21 cellular contexts compared by ENCODE assay signal in the genomic region with DNA sequence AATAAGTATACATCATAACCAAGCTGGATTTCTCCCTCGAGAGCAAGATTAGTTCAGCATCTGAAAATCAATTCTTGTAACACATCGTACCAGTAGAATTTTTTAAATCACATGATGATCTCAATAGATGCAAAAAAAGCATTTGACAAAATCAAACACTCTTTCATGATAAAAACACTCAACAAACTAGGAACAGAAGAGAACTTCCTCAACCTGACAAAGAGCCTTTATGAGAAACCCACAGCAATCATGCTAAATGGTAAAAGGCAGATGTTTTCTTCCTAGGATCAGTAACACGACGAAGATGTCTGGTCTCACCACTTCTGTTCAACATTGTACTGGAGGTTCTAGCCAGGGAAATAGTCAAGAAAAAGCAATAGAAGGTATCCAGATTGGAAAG. TPM values are rescaled to one million over a fixed set of nuclear protein-coding genes. Genes with fewer than 3 reads are reported as not detected.
DNase-seq lines count a peak whose midpoint lies in the region; ATAC-seq and TF ChIP-seq lines count a peak whose summit lies in the region.
"Had no signal": no experiment of that assay in that cellular context is flagged by ENCODE, and none has a peak within 500 bp of the region (broad histone marks: within the 10 kb centered on the region; RNA-seq: fewer than 3 reads in every experiment).

No MANE protein-coding gene starts in this region.

- no peak for TF ChIP-seq CTCF in lower lobe of right lung (IDR thresholded peaks at IDR 0.05)

- POLR2A ChIA-PET in naive thymus-derived CD8-positive, alpha-beta T cell (lab: Charles Lee): interaction anchor here (17.5 kb wide), 1 partner anchor 45 kb away, joined by 631 read pairs; the partner anchor contains the start of gene IL10RA

- no peak overlapping the region for H3K4me3 Mint-ChIP-seq in activated CD8-positive, alpha-beta memory T cell treated with anti-CD3 and anti-CD28 coated beads, Interleukin-2, amount 10 ng/mL, durations not matched to agents 7 days and 5 days
- peak overlapping the region; percentile 21 for H3K4me3 Mint-ChIP-seq in activated naive CD8-positive, alpha-beta T cell
- peak overlapping the region in 9 of 10 donors; percentile 0 to 72 (median 42) for H3K4me3 Mint-ChIP-seq in naive thymus-derived CD8-positive, alpha-beta T cell
- H3K4me3 Mint-ChIP-seq: type B pancreatic cell had no signal

- H3K27me3 ChIP-seq in lower lobe of right lung (ENCODE audit: low read depth): peaks cover 7% of the 10 kb centered on the region
- H3K27me3 ChIP-seq: BLaER1 had no signal

- peaks cover 86% of the 10 kb centered on the region for H3K4me1 Mint-ChIP-seq in activated CD8-positive, alpha-beta memory T cell treated with anti-CD3 and anti-CD28 coated beads, Interleukin-2, amount 10 ng/mL, durations not matched to agents 7 days and 5 days
- H3K4me1 Mint-ChIP-seq in activated naive CD8-positive, alpha-beta T cell (ENCODE audit: low read depth): peaks cover 67% of the 10 kb centered on the region
- peaks cover 36 to 76% (median 70%) of the 10 kb centered on the region in 4 donors for H3K4me1 Mint-ChIP-seq in naive thymus-derived CD8-positive, alpha-beta T cell

- H3K4me1 ChIP-seq in lower lobe of right lung: no peaks in the 10 kb centered on the region
- H3K4me1 ChIP-seq: BLaER1 had no signal

- no peak for DNase-seq in activated CD8-positive, alpha-beta memory T cell treated with anti-CD3 and anti-CD28 coated beads, Interleukin-2, amount 10 ng/mL, durations not matched to agents 7 days and 5 days
- no peak for DNase-seq in activated CD8-positive, alpha-beta memory T cell treated with anti-CD3 and anti-CD28 coated beads for 24 hours
- DNase-seq in MV-4-11 (lab: John Stamatoyannopoulos, UW) (peak; percentile 6), AG08396 (ENCODE audit: low spot score) (no peak), lower lobe of right lung (no peak)
- DNase-seq in naive thymus-derived CD8-positive, alpha-beta T cell: peak in 3 of 10 donors; percentile 19 to 44 (median 31)
- DNase-seq in effector CD4-positive, alpha-beta T cell: no peak
- DNase-seq: mesendoderm; NCI-H1105 treated with DMSO at 0.1 percent for 48 hours; NCI-H2029 treated with DMSO at 0.1 percent for 48 hours; PC-3; right cardiac atrium; Right ventricle myocardium superior; stimulated activated CD4-positive, alpha-beta T cell treated with anti-CD3 and anti-CD28 coated beads, Interleukin-12 subunit alpha, Interleukin-12 subunit beta, amount 100 ng/mL, for 4 hours; stimulated activated CD4-positive, alpha-beta T cell treated with anti-CD3 and anti-CD28 coated beads, Interleukin-4, amount 100 ng/mL, for 4 hours had no signal

- CTCF ChIA-PET in activated CD8-positive, alpha-beta memory T cell treated with anti-CD3 and anti-CD28 coated beads, Interleukin-2, amount 10 ng/mL, durations not matched to agents 7 days and 5 days (lab: Charles Lee): interaction anchor here (1.6 to 2.3 kb wide), 2 partner anchors 11 to 27 kb away, joined by 5 to 7 read pairs; no protein-coding TSS in a partner anchor

- no peak overlapping the region for H3K4me3 ChIP-seq in lower lobe of right lung
- H3K4me3 ChIP-seq: BLaER1 had no signal

- intact Hi-C loops in lower lobe of right lung (cut with DNase I): no loop called here

- H3K9me3 ChIP-seq in lower lobe of right lung: no peaks in the 10 kb centered on the region
- H3K9me3 ChIP-seq: BLaER1 had no signal

- H3K36me3 ChIP-seq in lower lobe of right lung: no peaks in the 10 kb centered on the region
- H3K36me3 ChIP-seq: BLaER1 had no signal

- no peaks in the 10 kb centered on the region for H3K27me3 Mint-ChIP-seq in activated CD8-positive, alpha-beta memory T cell treated with anti-CD3 and anti-CD28 coated beads, Interleukin-2, amount 10 ng/mL, durations not matched to agents 7 days and 5 days
- no peaks in the 10 kb centered on the region for H3K27me3 Mint-ChIP-seq in activated naive CD8-positive, alpha-beta T cell
- no peaks in the 10 kb centered on the region for H3K27me3 Mint-ChIP-seq in naive thymus-derived CD8-positive, alpha-beta T cell

- no peak for ATAC-seq in activated CD8-positive, alpha-beta memory T cell treated with anti-CD3 and anti-CD28 coated beads, Interleukin-2, amount 10 ng/mL, durations not matched to agents 7 days and 5 days
- no peak for ATAC-seq in naive thymus-derived CD8-positive, alpha-beta T cell
- ATAC-seq in lower lobe of right lung: no peak
- ATAC-seq: PC-3, right cardiac atrium had no signal

- H3K27ac Mint-ChIP-seq in activated CD8-positive, alpha-beta memory T cell treated with anti-CD3 and anti-CD28 coated beads, Interleukin-2, amount 10 ng/mL, durations not matched to agents 7 days and 5 days: peak overlapping the region; percentile 78
- peak overlapping the region; percentile 76 for H3K27ac Mint-ChIP-seq in activated naive CD8-positive, alpha-beta T cell
- H3K27ac Mint-ChIP-seq in naive thymus-derived CD8-positive, alpha-beta T cell: peak overlapping the region; percentile 37 to 95 (median 76)
- H3K27ac Mint-ChIP-seq: type B pancreatic cell had no signal

- H3K27ac ChIP-seq in lower lobe of right lung: no peak overlapping the region
- H3K27ac ChIP-seq: BLaER1 had no signal

- H3K36me3 Mint-ChIP-seq in activated CD8-positive, alpha-beta memory T cell treated with anti-CD3 and anti-CD28 coated beads, Interleukin-2, amount 10 ng/mL, durations not matched to agents 7 days and 5 days: peaks cover 17% of the 10 kb centered on the region
- H3K36me3 Mint-ChIP-seq in activated naive CD8-positive, alpha-beta T cell: no peaks in the 10 kb centered on the region
- no peaks in the 10 kb centered on the region for H3K36me3 Mint-ChIP-seq in naive thymus-derived CD8-positive, alpha-beta T cell
- H3K36me3 Mint-ChIP-seq: type B pancreatic cell had no signal

- H3K9me3 Mint-ChIP-seq in activated CD8-positive, alpha-beta memory T cell treated with anti-CD3 and anti-CD28 coated beads, Interleukin-2, amount 10 ng/mL, durations not matched to agents 7 days and 5 days (ENCODE audit: low read depth): no peaks in the 10 kb centered on the region
- no peaks in the 10 kb centered on the region for H3K9me3 Mint-ChIP-seq in activated naive CD8-positive, alpha-beta T cell (ENCODE audit: low read depth)
- H3K9me3 Mint-ChIP-seq in naive thymus-derived CD8-positive, alpha-beta T cell: no peaks in the 10 kb centered on the region
- H3K9me3 Mint-ChIP-seq: type B pancreatic cell had no signal

RNA-seq across cellular contexts. Expression of gene TMPRSS4, which starts 34.1 kb away (rescaled TPM):
- total RNA-seq in activated CD8-positive, alpha-beta memory T cell treated with anti-CD3 and anti-CD28 coated beads, Interleukin-2, amount 10 ng/mL, durations not matched to agents 7 days and 5 days: under 1 TPM; 0.12 to 0.76 TPM
- not detected for total RNA-seq in naive thymus-derived CD8-positive, alpha-beta T cell
- not detected for polyA plus RNA-seq in naive thymus-derived CD8-positive, alpha-beta T cell
- 7.9 TPM for total RNA-seq in lower lobe of right lung
- total RNA-seq: LHCN-M2, osteocyte, right cardiac atrium, Right ventricle myocardium superior had no signal
- polyA plus RNA-seq: right cardiac atrium had no signal

RNA-seq across cellular contexts. Expression of gene SMIM35, which starts 44.0 kb away (rescaled TPM):
- 1 to 10 TPM; 3.2 to 4.0 TPM for total RNA-seq in activated CD8-positive, alpha-beta memory T cell treated with anti-CD3 and anti-CD28 coated beads, Interleukin-2, amount 10 ng/mL, durations not matched to agents 7 days and 5 days
- under 1 TPM; 0.70 to 0.91 TPM for total RNA-seq in naive thymus-derived CD8-positive, alpha-beta T cell
- polyA plus RNA-seq in naive thymus-derived CD8-positive, alpha-beta T cell: under 1 TPM; 0.15 to 0.68 (median 0.60) TPM
- total RNA-seq in lower lobe of right lung: not detected
- total RNA-seq: H1, LHCN-M2, osteocyte, PC-3, right cardiac atrium, Right ventricle myocardium superior had no signal
- polyA plus RNA-seq: H1, right cardiac atrium had no signal

RNA-seq across cellular contexts. Expression of gene IL10RA, which starts 56.6 kb away (rescaled TPM):
- 100 to 1,000 TPM; 247 to 260 TPM for total RNA-seq in activated CD8-positive, alpha-beta memory T cell treated with anti-CD3 and anti-CD28 coated beads, Interleukin-2, amount 10 ng/mL, durations not matched to agents 7 days and 5 days
- total RNA-seq in naive thymus-derived CD8-positive, alpha-beta T cell: 100 to 1,000 TPM; 205 to 217 TPM
- 100 to 1,000 TPM in 2 of 3 donors, 10 to 100 TPM in 1; 99.2 to 185 (median 147) TPM for polyA plus RNA-seq in naive thymus-derived CD8-positive, alpha-beta T cell
- 37.7 TPM for total RNA-seq in lower lobe of right lung
- total RNA-seq: LHCN-M2, osteocyte, PC-3 had no signal
